In the genomic region with DNA sequence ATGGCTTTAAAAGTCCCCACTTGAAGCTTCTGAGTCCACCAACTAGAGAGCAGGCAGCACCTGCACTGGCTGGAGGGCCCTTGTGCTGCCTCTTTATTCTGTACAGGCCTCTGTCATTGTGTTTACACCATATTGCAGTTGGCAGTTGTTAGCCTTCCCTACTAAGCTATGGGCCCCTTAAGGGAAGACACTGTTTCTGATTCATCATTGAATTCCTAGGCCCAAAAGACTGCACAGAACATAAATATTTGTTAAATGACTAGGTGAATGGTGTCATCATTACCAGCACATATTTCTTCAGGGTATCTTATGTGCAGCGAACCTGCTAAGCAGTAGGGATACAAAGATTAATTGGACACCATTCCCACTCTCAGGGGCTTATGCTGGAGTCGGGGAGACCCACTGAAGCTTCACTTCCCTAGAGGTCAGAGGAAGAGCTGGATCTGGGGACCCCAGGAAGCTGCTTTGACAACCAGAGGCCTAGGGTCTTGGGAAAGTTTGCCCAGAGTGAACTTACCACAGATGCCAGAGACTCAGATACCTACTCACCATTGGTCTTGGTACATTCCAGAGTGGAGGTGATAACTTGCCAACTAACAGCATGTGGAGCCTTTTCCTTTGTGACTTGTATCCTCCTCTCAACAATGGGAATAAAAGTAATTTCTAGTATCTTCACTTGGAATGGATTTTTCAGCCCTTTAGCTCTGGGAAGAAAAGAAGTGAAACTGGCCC, we compare ENCODE assay signal across 12 cellular contexts. TPM values are rescaled to one million over a fixed set of nuclear protein-coding genes. Genes with fewer than 3 reads are reported as not detected.
DNase-seq lines count a peak whose midpoint lies in the region; ATAC-seq, FAIRE-seq and TF ChIP-seq lines count a peak whose summit lies in the region.
"Had no signal": no experiment of that assay in that cellular context is flagged by ENCODE, and none has a peak within 500 bp of the region (broad histone marks: within the 10 kb centered on the region; RNA-seq: fewer than 3 reads in every experiment).

No MANE protein-coding gene starts in this region.

- CTCF ChIA-PET in A549 (lab: Yijun Ruan, JAX) = interaction anchor here (0.7 to 3.6 kb wide), 14 partner anchors 9 to 166 kb away, joined by 3 to 32 read pairs (median 4); a partner anchor contains a TSS

- H3K9me3 ChIP-seq in A549 (no peaks in the 10 kb centered on the region), hepatocyte (ENCODE audit: low read depth) (no peaks in the 10 kb centered on the region), uterus (no peaks in the 10 kb centered on the region)
- H3K9me3 ChIP-seq: BE2C had no signal

- intact Hi-C loops in uterus (cut with DNase I; ENCODE audit: low total_unique reads) = no loop called here

- WGBS in A549 (ENCODE audit: missing lambda C conversion rate) = 15% methylated on average over 2 of the region's 2 CpGs
- WGBS in hepatocyte (ENCODE audit: low lambda C conversion rate, missing lambda C conversion rate) = 71% methylated on average over 2 of the region's 2 CpGs

- peaks cover 24% of the 10 kb centered on the region for H3K4me1 ChIP-seq in A549
- H3K4me1 ChIP-seq in hepatocyte (ENCODE audit: insufficient read depth) = peaks cover 34% of the 10 kb centered on the region
- H3K4me1 ChIP-seq in uterus = no peaks in the 10 kb centered on the region
- H3K4me1 ChIP-seq: BE2C had no signal

- H3K36me3 ChIP-seq in hepatocyte (replicated peaks; ENCODE audit: insufficient read depth, low read depth) (no peaks in the 10 kb centered on the region), uterus (no peaks in the 10 kb centered on the region)
- H3K36me3 ChIP-seq: BE2C had no signal

- H3K4me3 ChIP-seq in A549 (no peak overlapping the region), hepatocyte (no peak overlapping the region), uterus (no peak overlapping the region)

- H3K4me2 ChIP-seq in A549 (peak overlapping the region; percentile 62), hepatocyte (no peak overlapping the region)

- ATAC-seq in A549 (peak; percentile 90 to 91), HG02884 (IDR thresholded peaks at IDR 0.05; ENCODE audit: unreplicated experiment) (no peak)

- DNase-seq in A549 (ENCODE audit: low read depth in 1 of 2, low spot score in 1 of 2) (peak; percentile 77 to 83), HS-27A (ENCODE audit: low read depth) (peak; percentile 33), SW480 (ENCODE audit: low spot score) (peak; percentile 58), hepatocyte (ENCODE audit: low spot score) (no peak), NCI-H524 treated with DMSO at 0.1 percent for 48 hours (lab: John Stamatoyannopoulos, UW) (no peak), NCI-H146 (lab: John Stamatoyannopoulos, UW) (no peak), uterus (no peak)
- DNase-seq: BE2C, dermis blood vessel endothelial cell, NCI-H1930 had no signal

- TF ChIP-seq POLR2A in A549 (IDR thresholded peaks at IDR 0.05; ENCODE audit: low read length) (no peak), uterus (IDR thresholded peaks at IDR 0.05) (no peak)

- TF ChIP-seq CTCF in A549 (IDR thresholded peaks at IDR 0.05) (no peak), hepatocyte (IDR thresholded peaks at IDR 0.05; ENCODE audit: poor library complexity) (no peak), uterus (IDR thresholded peaks at IDR 0.05) (no peak)

- no peak for TF ChIP-seq RAD21 in A549 (conservative IDR thresholded peaks at IDR 0.05 in 1 of 2, IDR thresholded peaks at IDR 0.05 in 1 of 2)

- FAIRE-seq in A549 (lab: Jason Lieb, UNC) = no peak
- FAIRE-seq: islet of Langerhans had no signal

- H3K79me2 ChIP-seq in hepatocyte = no peaks in the 10 kb centered on the region

- POLR2A ChIA-PET in A549 (lab: Yijun Ruan, JAX) = interaction anchor here (1.4 kb wide), 1 partner anchor 62 kb away, joined by 4 read pairs; a partner anchor contains a TSS

- no peaks in the 10 kb centered on the region for H4K20me1 ChIP-seq in hepatocyte (ENCODE audit: insufficient read depth, poor library complexity, severe bottlenecking)

- peak overlapping the region; percentile 72 to 85 for H3K27ac ChIP-seq in A549
- peak overlapping the region; percentile 94 for H3K27ac ChIP-seq in hepatocyte
- no peak overlapping the region for H3K27ac ChIP-seq in uterus

- no peaks in the 10 kb centered on the region for H3K9me2 ChIP-seq in hepatocyte (replicated peaks; ENCODE audit: insufficient read depth)

- no peak overlapping the region for H2AFZ ChIP-seq in hepatocyte

- 0 out of 5 replicates have a peak, but pooled peaks of 1 of the 2 experiments have one; percentile 40 for TF ChIP-seq EP300 in A549 (IDR thresholded peaks at IDR 0.05)

- no peaks in the 10 kb centered on the region for H3K27me3 ChIP-seq in hepatocyte
- no peaks in the 10 kb centered on the region for H3K27me3 ChIP-seq in uterus

TF ChIP-seq in A549, 52 proteins besides CTCF, POLR2A, EP300 and RAD21:
- TF ChIP-seq GATA3 (IDR thresholded peaks at IDR 0.05; ENCODE audit: borderline replicate concordance) (peak; percentile 70; the same call in 1 of the 2 replicates), RNF2 (IDR thresholded peaks at IDR 0.05; ENCODE audit: borderline replicate concordance, low read depth) (no peak), ZNF302 (CRISPR knock-in tag; IDR thresholded peaks at IDR 0.05) (no peak), JUNB (IDR thresholded peaks at IDR 0.05) (peak; percentile 68), CEBPB (IDR thresholded peaks at IDR 0.05) (peak in 1 of 2 experiments; percentile 77; a peak in 2 of 4 replicates), JUN (IDR thresholded peaks at IDR 0.05) (peak in 1 of 2 experiments; percentile 45; a peak in 1 of 5 replicates), FOSL2 (IDR thresholded peaks at IDR 0.05) (peak; percentile 74), FOSL2 (CRISPR knock-in tag; IDR thresholded peaks at IDR 0.05) (peak; percentile 94)
- TF ChIP-seq, protein P1, sequence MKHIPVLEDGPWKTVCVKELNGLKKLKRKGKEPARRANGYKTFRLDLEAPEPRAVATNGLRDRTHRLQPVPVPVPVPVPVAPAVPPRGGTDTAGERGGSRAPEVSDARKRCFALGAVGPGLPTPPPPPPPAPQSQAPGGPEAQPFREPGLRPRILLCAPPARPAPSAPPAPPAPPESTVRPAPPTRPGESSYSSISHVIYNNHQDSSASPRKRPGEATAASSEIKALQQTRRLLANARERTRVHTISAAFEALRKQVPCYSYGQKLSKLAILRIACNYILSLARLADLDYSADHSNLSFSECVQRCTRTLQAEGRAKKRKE (CRISPR knock-in tag; IDR thresholded peaks at IDR 0.05; ENCODE audit: low read depth) = no peak
- TF ChIP-seq, protein P2, sequence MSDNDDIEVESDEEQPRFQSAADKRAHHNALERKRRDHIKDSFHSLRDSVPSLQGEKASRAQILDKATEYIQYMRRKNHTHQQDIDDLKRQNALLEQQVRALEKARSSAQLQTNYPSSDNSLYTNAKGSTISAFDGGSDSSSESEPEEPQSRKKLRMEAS (IDR thresholded peaks at IDR 0.05) = peak; percentile 63; the same call in 1 of the 2 replicates
- TF ChIP-seq, protein P3, sequence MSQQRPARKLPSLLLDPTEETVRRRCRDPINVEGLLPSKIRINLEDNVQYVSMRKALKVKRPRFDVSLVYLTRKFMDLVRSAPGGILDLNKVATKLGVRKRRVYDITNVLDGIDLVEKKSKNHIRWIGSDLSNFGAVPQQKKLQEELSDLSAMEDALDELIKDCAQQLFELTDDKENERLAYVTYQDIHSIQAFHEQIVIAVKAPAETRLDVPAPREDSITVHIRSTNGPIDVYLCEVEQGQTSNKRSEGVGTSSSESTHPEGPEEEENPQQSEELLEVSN (IDR thresholded peaks at IDR 0.05; ENCODE audit: borderline replicate concordance, low read depth) = peak; percentile 54; the same call in 1 of the 2 replicates

RNA-seq across cellular contexts. Expression of a gene that starts 28.7 kb away (rescaled TPM):
- 47.9 and 59.6 TPM in 2 replicates for polyA plus RNA-seq in A549 (2011; rRNA removed)
- polyA plus RNA-seq in A549 (2012; cell fraction: cytosol; rRNA removed) = 11.5 and 12.2 TPM in 2 replicates
- polyA plus RNA-seq in A549 (2012; cell fraction: nucleus; rRNA removed) = 8.5 and 11.2 TPM in 2 replicates
- 42.4 to 44.4 TPM (median 44.2 TPM) in 3 replicates for polyA plus RNA-seq in A549 (2017; fragmentation: RNase III; extraction: RNeasy Plus Mini Kit Qiagen cat#74134 plus additional on column Dnase treatment)
- polyA minus RNA-seq in A549 (2011; rRNA and poly(A)+ RNA removed) = 26.1 and 29.9 TPM in 2 replicates
- 44.0 and 45.7 TPM in 2 replicates for total RNA-seq in hepatocyte
- 28.8 and 31.0 TPM in 2 replicates for polyA plus RNA-seq in hepatocyte
- 10 to 100 TPM; 15.9 to 36.6 (median 24.9) TPM for total RNA-seq in uterus

Comparison
In these comparisons a context has a peak if more than half of its experiments do, and no peak if none do; other contexts are left out.
1. DNase-seq: peak in A549 (2 of 2), HS-27A (single experiment) and SW480 (single experiment); none in hepatocyte (single experiment), NCI-H524 treated with DMSO at 0.1 percent for 48 hours (single experiment), NCI-H146 (single experiment) and uterus (0 of 2).
2. H3K27ac ChIP-seq: peak in A549 (2 of 2) and hepatocyte (single experiment); none in uterus (0 of 2).